12 cellular contexts compared by ENCODE assay signal in the genomic region with DNA sequence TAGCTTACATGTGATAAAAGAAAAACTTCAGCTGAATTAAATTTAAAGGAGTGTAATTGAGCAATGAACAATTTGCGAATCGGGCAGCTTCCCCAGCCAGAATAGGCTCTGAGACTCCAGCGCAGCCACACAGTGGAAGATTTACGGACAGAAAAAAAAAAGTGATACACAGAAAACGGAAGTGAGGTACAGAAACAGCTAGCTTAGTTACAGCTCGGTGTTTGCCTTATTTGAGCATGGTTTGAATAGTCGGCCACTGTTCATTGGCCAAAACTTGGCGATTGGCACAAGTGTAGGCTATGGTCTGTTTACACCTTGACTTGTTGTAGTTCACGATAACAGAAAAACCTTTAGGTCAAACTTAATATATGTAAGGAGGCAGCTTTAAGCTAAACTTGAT. TPM values are rescaled to one million over a fixed set of nuclear protein-coding genes. Genes with fewer than 3 reads are reported as not detected.
DNase-seq lines count a peak whose midpoint lies in the region; ATAC-seq, FAIRE-seq and TF ChIP-seq lines count a peak whose summit lies in the region.
"Had no signal": no experiment of that assay in that cellular context is flagged by ENCODE, and none has a peak within 500 bp of the region (broad histone marks: within the 10 kb centered on the region; RNA-seq: fewer than 3 reads in every experiment).

No MANE protein-coding gene starts in this region.

- no peak overlapping the region for H3K4me3 ChIP-seq in left ventricle myocardium inferior

- H3K4me3 Mint-ChIP-seq in activated T-helper 2 cell treated with anti-CD3 and anti-CD28 coated beads, Interferon-gamma antibody, Interleukin-2, Interleukin-4, amounts not matched to agents 10 μg/mL and 5 μg/mL and 100 μg/mL, durations not matched to agents 14 hours and 24 hours and 36 hours (ENCODE audit: low read depth) = peak overlapping the region; percentile 26

- no peaks in the 10 kb centered on the region for H3K9me3 Mint-ChIP-seq in activated T-helper 2 cell treated with anti-CD3 and anti-CD28 coated beads, Interferon-gamma antibody, Interleukin-2, Interleukin-4, amounts not matched to agents 10 μg/mL and 5 μg/mL and 100 μg/mL, durations not matched to agents 14 hours and 24 hours and 36 hours

- H3K27ac Mint-ChIP-seq in activated T-helper 2 cell treated with anti-CD3 and anti-CD28 coated beads, Interferon-gamma antibody, Interleukin-2, Interleukin-4, amounts not matched to agents 10 μg/mL and 5 μg/mL and 100 μg/mL, durations not matched to agents 14 hours and 24 hours and 36 hours = no peak overlapping the region

- H3K4me1 Mint-ChIP-seq in activated T-helper 2 cell treated with anti-CD3 and anti-CD28 coated beads, Interferon-gamma antibody, Interleukin-2, Interleukin-4, amounts not matched to agents 10 μg/mL and 5 μg/mL and 100 μg/mL, durations not matched to agents 14 hours and 24 hours and 36 hours (ENCODE audit: low read depth) = peaks cover 8% of the 10 kb centered on the region

- H3K9me3 ChIP-seq in left ventricle myocardium inferior (replicated peaks) = no peaks in the 10 kb centered on the region

- peak; percentile 58 for ATAC-seq in GM18498 (IDR thresholded peaks at IDR 0.05; ENCODE audit: unreplicated experiment)
- peak; percentile 86 for ATAC-seq in GM19463 (IDR thresholded peaks at IDR 0.05; ENCODE audit: unreplicated experiment)
- peak; percentile 97 for ATAC-seq in HG03175 (IDR thresholded peaks at IDR 0.05; ENCODE audit: unreplicated experiment)

- H3K27me3 ChIP-seq in left ventricle myocardium inferior (ENCODE audit: low read depth) = no peaks in the 10 kb centered on the region

- intact Hi-C loops in activated T-helper 2 cell treated with anti-CD3 and anti-CD28 coated beads, Interferon-gamma antibody, Interleukin-2, Interleukin-4, amounts not matched to agents 10 μg/mL and 5 μg/mL and 100 μg/mL, durations not matched to agents 14 hours and 24 hours and 36 hours (cut with micrococcal nuclease) = no loop called here
- intact Hi-C loops in left ventricle myocardium inferior (cut with micrococcal nuclease) = no loop called here

- peaks cover 2% of the 10 kb centered on the region for H3K27me3 Mint-ChIP-seq in activated T-helper 2 cell treated with anti-CD3 and anti-CD28 coated beads, Interferon-gamma antibody, Interleukin-2, Interleukin-4, amounts not matched to agents 10 μg/mL and 5 μg/mL and 100 μg/mL, durations not matched to agents 14 hours and 24 hours and 36 hours (ENCODE audit: low read depth)

- H3K36me3 ChIP-seq in left ventricle myocardium inferior = no peaks in the 10 kb centered on the region

- no peaks in the 10 kb centered on the region for H3K4me1 ChIP-seq in left ventricle myocardium inferior

- DNase-seq in activated T-helper 2 cell treated with anti-CD3 and anti-CD28 coated beads, Interferon-gamma antibody, Interleukin-2, Interleukin-4, amounts not matched to agents 10 μg/mL and 5 μg/mL and 100 μg/mL, durations not matched to agents 14 hours and 24 hours and 36 hours (ENCODE audit: low spot score) = no peak
- no peak for DNase-seq in left ventricle myocardium inferior
- no peak for DNase-seq in urothelium cell line (ENCODE audit: low spot score)
- DNase-seq in stimulated activated naive CD4-positive, alpha-beta T cell treated with Interleukin-2 at 50 U/mL for 16 hours (lab: John Stamatoyannopoulos, UW) = no peak
- no peak for DNase-seq in effector CD4-positive, alpha-beta T cell
- DNase-seq: activated naive CD4-positive, alpha-beta T cell treated with anti-CD3 and anti-CD28 coated beads, Interleukin-2, amount 50 U/mL, for 16 hours; effector CD8-positive, alpha-beta T cell had no signal

- no peak for TF ChIP-seq CTCF in left ventricle myocardium inferior (IDR thresholded peaks at IDR 0.05; ENCODE audit: borderline replicate concordance)

- H3K36me3 Mint-ChIP-seq in activated T-helper 2 cell treated with anti-CD3 and anti-CD28 coated beads, Interferon-gamma antibody, Interleukin-2, Interleukin-4, amounts not matched to agents 10 μg/mL and 5 μg/mL and 100 μg/mL, durations not matched to agents 14 hours and 24 hours and 36 hours (ENCODE audit: low read depth) = no peaks in the 10 kb centered on the region

- no peak overlapping the region for H3K27ac ChIP-seq in left ventricle myocardium inferior (replicated peaks)

- FAIRE-seq in urothelium cell line (lab: Jason Lieb, UNC) = no peak

RNA-seq across cellular contexts. Expression of gene SUPT20HL1, which starts 16.7 kb away (rescaled TPM):
- not detected in 2 replicates for total RNA-seq in activated T-helper 2 cell treated with anti-CD3 and anti-CD28 coated beads, Interferon-gamma antibody, Interleukin-2, Interleukin-4, amounts not matched to agents 10 μg/mL and 5 μg/mL and 100 μg/mL, durations not matched to agents 14 hours and 24 hours and 36 hours
- total RNA-seq in left ventricle myocardium inferior = not detected
- total RNA-seq: HT1080 had no signal

RNA-seq across cellular contexts. Expression of gene SUPT20HL2, which starts 29.9 kb away (rescaled TPM):
- not detected in 2 replicates for total RNA-seq in activated T-helper 2 cell treated with anti-CD3 and anti-CD28 coated beads, Interferon-gamma antibody, Interleukin-2, Interleukin-4, amounts not matched to agents 10 μg/mL and 5 μg/mL and 100 μg/mL, durations not matched to agents 14 hours and 24 hours and 36 hours
- total RNA-seq in left ventricle myocardium inferior = not detected
- total RNA-seq: HT1080, urinary bladder had no signal
